In genomic region chr15:77633913-77634265, GRCh38 we compare ENCODE assay signal across 9 cellular contexts. TPM values are rescaled to one million over a fixed set of nuclear protein-coding genes. Genes with fewer than 3 reads are reported as not detected.
DNase-seq lines count a peak whose midpoint lies in the region; ATAC-seq and TF ChIP-seq lines count a peak whose summit lies in the region.
"Had no signal": no experiment of that assay in that cellular context is flagged by ENCODE, and none has a peak within 500 bp of the region (broad histone marks: within the 10 kb centered on the region; RNA-seq: fewer than 3 reads in every experiment).

No MANE protein-coding gene starts in this region.

- DNase-seq in activated CD4-positive, alpha-beta T cell treated with anti-CD3 and anti-CD28 coated beads, Interleukin-2, amount 10 ng/mL, durations not matched to agents 24 days and 14 days = no peak
- no peak for DNase-seq in activated CD4-positive, alpha-beta T cell treated with anti-CD3 and anti-CD28 coated beads for 4 hours
- DNase-seq in NCI-H69 (lab: John Stamatoyannopoulos, UW) (peak; percentile 64), endothelial cell (ENCODE audit: low spot score) (no peak), osteocyte (ENCODE audit: extremely low spot score, unreplicated experiment) (no peak), left colon (no peak), A172 (ENCODE audit: low spot score) (no peak)

- peak overlapping the region; percentile 31 for H3K4me3 Mint-ChIP-seq in activated CD4-positive, alpha-beta T cell treated with anti-CD3 and anti-CD28 coated beads, Interleukin-2, amount 10 ng/mL, durations not matched to agents 24 days and 14 days
- peak overlapping the region; percentile 79 for H3K4me3 Mint-ChIP-seq in endothelial cell (ENCODE audit: unreplicated experiment)
- peak overlapping the region; percentile 44 for H3K4me3 Mint-ChIP-seq in osteocyte (ENCODE audit: unreplicated experiment)

- intact Hi-C loops in activated CD4-positive, alpha-beta T cell treated with anti-CD3 and anti-CD28 coated beads, Interleukin-2, amount 10 ng/mL, durations not matched to agents 24 days and 14 days (cut with micrococcal nuclease) = loop anchor here (1.0 kb wide), 1 partner anchor 187 kb away; no protein-coding TSS in a partner anchor
- intact Hi-C loops in left colon (cut with DNase I, micrococcal nuclease) = no loop called here

- TF ChIP-seq CTCF in endothelial cell (IDR thresholded peaks at IDR 0.05; ENCODE audit: unreplicated experiment) (no peak), osteocyte (IDR thresholded peaks at IDR 0.05) (no peak)

- no peaks in the 10 kb centered on the region for H3K9me3 Mint-ChIP-seq in activated CD4-positive, alpha-beta T cell treated with anti-CD3 and anti-CD28 coated beads, Interleukin-2, amount 10 ng/mL, durations not matched to agents 24 days and 14 days
- H3K9me3 Mint-ChIP-seq in endothelial cell (ENCODE audit: unreplicated experiment) = no peaks in the 10 kb centered on the region
- H3K9me3 Mint-ChIP-seq in osteocyte (ENCODE audit: unreplicated experiment) = no peaks in the 10 kb centered on the region

- H3K27me3 Mint-ChIP-seq in activated CD4-positive, alpha-beta T cell treated with anti-CD3 and anti-CD28 coated beads, Interleukin-2, amount 10 ng/mL, durations not matched to agents 24 days and 14 days = peaks cover 49% of the 10 kb centered on the region
- H3K27me3 Mint-ChIP-seq in endothelial cell (ENCODE audit: unreplicated experiment) = peaks cover 2% of the 10 kb centered on the region
- H3K27me3 Mint-ChIP-seq in osteocyte (ENCODE audit: unreplicated experiment) = peaks cover 52% of the 10 kb centered on the region

- no peak overlapping the region for H3K27ac Mint-ChIP-seq in activated CD4-positive, alpha-beta T cell treated with anti-CD3 and anti-CD28 coated beads, Interleukin-2, amount 10 ng/mL, durations not matched to agents 24 days and 14 days
- H3K27ac Mint-ChIP-seq in endothelial cell (ENCODE audit: unreplicated experiment) (no peak overlapping the region), osteocyte (ENCODE audit: unreplicated experiment) (no peak overlapping the region)

- peaks cover 7% of the 10 kb centered on the region for H3K4me1 Mint-ChIP-seq in activated CD4-positive, alpha-beta T cell treated with anti-CD3 and anti-CD28 coated beads, Interleukin-2, amount 10 ng/mL, durations not matched to agents 24 days and 14 days
- H3K4me1 Mint-ChIP-seq in endothelial cell (ENCODE audit: unreplicated experiment) (peaks cover 3% of the 10 kb centered on the region), osteocyte (ENCODE audit: unreplicated experiment) (peaks cover 13% of the 10 kb centered on the region)

- no peaks in the 10 kb centered on the region for H3K36me3 Mint-ChIP-seq in activated CD4-positive, alpha-beta T cell treated with anti-CD3 and anti-CD28 coated beads, Interleukin-2, amount 10 ng/mL, durations not matched to agents 24 days and 14 days (ENCODE audit: low read depth)
- H3K36me3 Mint-ChIP-seq in endothelial cell (ENCODE audit: low read depth, unreplicated experiment) = no peaks in the 10 kb centered on the region
- H3K36me3 Mint-ChIP-seq in osteocyte (ENCODE audit: unreplicated experiment) = no peaks in the 10 kb centered on the region

- no peak for ATAC-seq in left colon
- ATAC-seq in GM21515 (IDR thresholded peaks at IDR 0.05; ENCODE audit: unreplicated experiment) = no peak

RNA-seq across cellular contexts. Expression of gene LINGO1, which starts 1.2 kb away (rescaled TPM):
- not detected in 2 replicates for total RNA-seq in activated CD4-positive, alpha-beta T cell treated with anti-CD3 and anti-CD28 coated beads, Interleukin-2, amount 10 ng/mL, durations not matched to agents 24 days and 14 days
- total RNA-seq in endothelial cell (ENCODE audit: unreplicated experiment) (18.8 TPM), osteocyte (2.1 and 2.4 TPM in 2 replicates), left colon (1 to 10 TPM; 1.2 to 2.2 TPM)
- total RNA-seq in A172 (2014; rRNA removed; shearing (Covaris generic)) = 0.60 and 1.1 TPM in 2 replicates
- total RNA-seq: OCI-LY7 had no signal
